Comparison of ENCODE assay signal across 2 cellular contexts in the genomic region with DNA sequence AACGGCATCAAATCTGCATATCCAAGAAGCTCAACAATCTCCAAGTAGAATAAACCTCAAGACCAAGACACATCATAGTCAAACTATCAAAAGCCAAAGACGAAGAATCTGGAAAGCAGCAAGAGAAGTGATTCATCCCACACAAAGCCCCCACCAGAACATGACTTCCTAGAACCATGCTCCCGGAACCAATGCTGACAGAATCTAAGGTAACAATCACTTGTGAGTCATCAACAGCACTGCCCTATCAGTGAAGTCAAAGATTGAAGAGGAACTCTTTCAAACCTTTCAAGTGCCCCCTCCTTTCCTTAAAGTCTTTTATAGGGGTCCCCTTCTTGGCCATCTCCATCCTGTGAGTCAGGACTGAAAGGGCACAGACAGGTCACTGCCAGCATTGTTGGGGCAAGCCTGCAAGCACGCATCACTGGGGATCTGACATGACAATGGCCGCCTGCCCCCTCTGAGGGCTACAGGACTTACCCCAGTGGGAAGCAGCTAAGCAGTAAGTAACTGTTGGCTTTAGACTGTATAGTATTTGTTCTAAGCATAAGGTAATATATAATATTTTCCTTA.
TF ChIP-seq lines count a peak whose summit lies in the region.

A gene (plus strand): TSS at position 242 of the 573 bp plus-strand sequence. CDS start 3,443 bp downstream, outside the sequence.

TF ChIP-seq in SK-N-SH, 30 proteins besides CTCF, POLR2A, EP300 and RAD21 (continued from another document):
- TF ChIP-seq FOSL2 (IDR thresholded peaks at IDR 0.05; ENCODE audit: borderline replicate concordance, low read depth): peak; percentile 36; the same call in 1 of the 2 replicates

TF ChIP-seq in H1, 55 proteins besides CTCF, POLR2A, EP300 and RAD21:
- TF ChIP-seq YY1 (IDR thresholded peaks at IDR 0.05; ENCODE audit: low read depth, low read length) (0 out of 2 replicates have a peak, but pooled peaks have one; percentile 10), RBBP5 (IDR thresholded peaks at IDR 0.05; ENCODE audit: borderline replicate concordance, low read depth, low read length) (no peak), CREB1 (IDR thresholded peaks at IDR 0.05) (no peak)
- TF ChIP-seq, protein P1, sequence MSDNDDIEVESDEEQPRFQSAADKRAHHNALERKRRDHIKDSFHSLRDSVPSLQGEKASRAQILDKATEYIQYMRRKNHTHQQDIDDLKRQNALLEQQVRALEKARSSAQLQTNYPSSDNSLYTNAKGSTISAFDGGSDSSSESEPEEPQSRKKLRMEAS (IDR thresholded peaks at IDR 0.05): no peak
